ENCODE assay signal across 8 cellular contexts in the genomic region with DNA sequence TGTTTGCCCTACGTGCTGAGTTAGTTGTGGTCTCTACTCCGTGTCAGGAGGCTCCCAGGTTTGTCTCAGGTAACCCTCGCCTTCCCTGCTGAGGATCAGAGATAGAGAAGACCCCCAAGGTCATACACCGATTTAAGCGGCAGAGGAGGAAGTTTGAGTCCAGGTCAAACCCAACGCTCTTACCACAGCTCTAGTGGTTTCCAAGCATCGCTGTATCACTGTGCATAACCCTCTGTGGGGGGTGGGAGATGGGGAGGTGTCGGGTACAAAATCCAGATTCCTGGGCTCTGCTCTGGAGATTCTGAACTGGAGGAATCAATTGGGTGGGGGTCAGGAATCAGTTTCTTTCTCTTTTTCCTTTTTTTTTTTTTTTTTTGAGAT. TPM values are rescaled to one million over a fixed set of nuclear protein-coding genes. Genes with fewer than 3 reads are reported as not detected.
DNase-seq lines count a peak whose midpoint lies in the region; ATAC-seq and TF ChIP-seq lines count a peak whose summit lies in the region.

No MANE protein-coding gene starts in this region.

- no peaks in the 10 kb centered on the region for H3K36me3 ChIP-seq in effector memory CD4-positive, alpha-beta T cell (ENCODE audit: control insufficient read depth, insufficient read depth, low read length)
- H3K36me3 ChIP-seq in ovary, result no peaks in the 10 kb centered on the region

- TF ChIP-seq CTCF in ovary (IDR thresholded peaks at IDR 0.05), result no peak
- no peak for TF ChIP-seq CTCF in GM20000 (IDR thresholded peaks at IDR 0.05; ENCODE audit: extremely low read depth, missing control alignments)

- intact Hi-C loops in ovary (cut with DNase I), result no loop called here

- H3K9me3 ChIP-seq in effector memory CD4-positive, alpha-beta T cell (ENCODE audit: control insufficient read depth, low read length), result no peaks in the 10 kb centered on the region
- H3K9me3 ChIP-seq in ovary, result no peaks in the 10 kb centered on the region

- H3K27me3 ChIP-seq in effector memory CD4-positive, alpha-beta T cell (replicated peaks; ENCODE audit: control insufficient read depth, insufficient read depth, low read length, poor library complexity, severe bottlenecking), result no peaks in the 10 kb centered on the region
- no peaks in the 10 kb centered on the region for H3K27me3 ChIP-seq in ovary

- no peak for TF ChIP-seq EP300 in ovary (IDR thresholded peaks at IDR 0.05)

- WGBS in ovary, 3 donors, result 3 to 7% (median 6%) methylated on average over 8 of the region's 8 CpGs

- H3K4me3 ChIP-seq in effector memory CD4-positive, alpha-beta T cell (ENCODE audit: insufficient read depth, low read depth, low read length, poor library complexity, severe bottlenecking), result peak overlapping the region; percentile 83
- peak overlapping the region; percentile 52 for H3K4me3 ChIP-seq in ovary

- TF ChIP-seq POLR2A in ovary (IDR thresholded peaks at IDR 0.05), result no peak

- peaks cover 49% of the 10 kb centered on the region for H3K4me1 ChIP-seq in effector memory CD4-positive, alpha-beta T cell (ENCODE audit: control insufficient read depth, insufficient read depth, low read length, poor library complexity, severe bottlenecking)
- peaks cover 25% of the 10 kb centered on the region for H3K4me1 ChIP-seq in ovary (ENCODE audit: insufficient read depth)

- DNase-seq in GDM1 (lab: John Stamatoyannopoulos, UW) (peak; percentile 22), NOMO-1 treated with dmso at 0.1 percent for 144 hours (lab: John Stamatoyannopoulos, UW; ENCODE audit: unreplicated experiment) (peak; percentile 47), ovary (peak in 1 of 5 donors; percentile 37), GF-D8 (lab: John Stamatoyannopoulos, UW) (no peak), GM20000 (ENCODE audit: low spot score) (no peak), NCI-H2171 (lab: John Stamatoyannopoulos, UW) (no peak)
- no peak for DNase-seq in effector memory CD4-positive, alpha-beta T cell

- no peak for ATAC-seq in GM18867 (IDR thresholded peaks at IDR 0.05; ENCODE audit: unreplicated experiment)

- peak overlapping the region; percentile 85 for H3K27ac ChIP-seq in effector memory CD4-positive, alpha-beta T cell (ENCODE audit: insufficient read depth, low read length, poor library complexity, severe bottlenecking)
- H3K27ac ChIP-seq in ovary, result peak overlapping the region; percentile 91 to 93

RNA-seq across cellular contexts. Expression of a gene that starts 0.6 kb away (rescaled TPM):
- total RNA-seq in ovary, result 10 to 100 TPM; 25.0 to 62.2 (median 43.1) TPM
- polyA plus RNA-seq in ovary, result 10 to 100 TPM; 28.8 to 69.1 TPM

RNA-seq across cellular contexts. Expression of a gene that starts 3.4 kb away (rescaled TPM):
- 100 to 1,000 TPM in 5 of 7 donors, 10 to 100 TPM in 2; 27.4 to 164 (median 125) TPM for total RNA-seq in ovary
- polyA plus RNA-seq in ovary, result 100 to 1,000 TPM in 1 of 2 donors, 10 to 100 TPM in 1; 81.9 to 124 TPM

RNA-seq across cellular contexts. Expression of a gene that starts 4.9 kb away (rescaled TPM):
- 10 to 100 TPM; 31.8 to 52.7 (median 42.2) TPM for total RNA-seq in ovary
- polyA plus RNA-seq in ovary, result 10 to 100 TPM in 1 of 2 donors, 1 to 10 TPM in 1; 4.8 to 32.3 TPM

RNA-seq across cellular contexts. Expression of a gene that starts 5.0 kb away (rescaled TPM):
- total RNA-seq in ovary, result 10 to 100 TPM; 23.4 to 41.4 (median 32.6) TPM
- polyA plus RNA-seq in ovary, result 10 to 100 TPM; 16.6 to 37.4 TPM

RNA-seq across cellular contexts. Expression of a gene that starts 9.9 kb away (rescaled TPM):
- total RNA-seq in ovary, result 10 to 100 TPM; 41.4 to 88.0 (median 49.5) TPM
- polyA plus RNA-seq in ovary, result 100 to 1,000 TPM in 1 of 2 donors, 10 to 100 TPM in 1; 25.1 to 132 TPM

Comparison
In these comparisons a context has a peak if more than half of its experiments do, and no peak if none do; other contexts are left out.
1. DNase-seq: peak in GDM1 (single experiment) and NOMO-1 treated with dmso at 0.1 percent for 144 hours (single experiment); none in effector memory CD4-positive, alpha-beta T cell (0 of 3), GF-D8 (single experiment), GM20000 (single experiment) and NCI-H2171 (single experiment).